Comparison of ENCODE assay signal across 12 cellular contexts in genomic region chr19:17081672-17082630, GRCh38. TPM values are rescaled to one million over a fixed set of nuclear protein-coding genes. Genes with fewer than 3 reads are reported as not detected.
DNase-seq lines count a peak whose midpoint lies in the region; ATAC-seq and TF ChIP-seq lines count a peak whose summit lies in the region.
"Had no signal": no experiment of that assay in that cellular context is flagged by ENCODE, and none has a peak within 500 bp of the region (broad histone marks: within the 10 kb centered on the region; RNA-seq: fewer than 3 reads in every experiment).

No MANE protein-coding gene starts in this region.

- H3K4me2 ChIP-seq in BLaER1 (peak overlapping the region; percentile 91), OCI-LY7 (ENCODE audit: low read length) (peak overlapping the region; percentile 55)
- H3K4me2 ChIP-seq: hepatocyte had no signal

- WGBS in prostate gland = 62% methylated on average over 20 of the region's 20 CpGs

- POLR2A ChIA-PET in OCI-LY7 (lab: Charles Lee) = no interaction called here

- H3K9me3 ChIP-seq in BLaER1 (no peaks in the 10 kb centered on the region), OCI-LY7 (ENCODE audit: low read length) (no peaks in the 10 kb centered on the region), prostate gland (no peaks in the 10 kb centered on the region)
- H3K9me3 ChIP-seq: colonic mucosa had no signal

- H2AFZ ChIP-seq in OCI-LY7 (ENCODE audit: low read length) = no peak overlapping the region
- H2AFZ ChIP-seq: hepatocyte had no signal

- peak overlapping the region; percentile 93 for H3K27ac ChIP-seq in BLaER1
- H3K27ac ChIP-seq in OCI-LY7 (ENCODE audit: low read depth, low read length, poor library complexity, severe bottlenecking) = no peak overlapping the region
- H3K27ac ChIP-seq in prostate gland = peak overlapping the region; percentile 14 to 30
- H3K27ac ChIP-seq: hepatocyte had no signal

- no peaks in the 10 kb centered on the region for H3K9me2 ChIP-seq in OCI-LY7 (ENCODE audit: insufficient read depth, low read length)

- H3K4me3 ChIP-seq in BLaER1 (peak overlapping the region; percentile 51), OCI-LY7 (ENCODE audit: low read depth, low read length, poor library complexity, severe bottlenecking) (peak overlapping the region; percentile 5), prostate gland (no peak overlapping the region)
- H3K4me3 ChIP-seq: colonic mucosa, hepatocyte had no signal

- H3K4me1 ChIP-seq in BLaER1 (peaks cover 79% of the 10 kb centered on the region), OCI-LY7 (ENCODE audit: insufficient read depth, low read length, poor library complexity, severe bottlenecking) (peaks cover 49% of the 10 kb centered on the region), prostate gland (replicated peaks) (peaks cover 6% of the 10 kb centered on the region)

- peaks cover 88% of the 10 kb centered on the region for H3K79me2 ChIP-seq in OCI-LY7 (ENCODE audit: insufficient read depth, low read depth, low read length)

- intact Hi-C loops in OCI-LY7 (cut with micrococcal nuclease; ENCODE audit: unreplicated experiment) = loop anchor here (2.0 kb wide), 1 partner anchor 109 kb away; no protein-coding TSS in a partner anchor
- intact Hi-C loops in prostate gland (cut with DNase I) = no loop called here

- peak overlapping the region; percentile 66 for H3K9ac ChIP-seq in BLaER1

- no peak for ATAC-seq in HG02571 (IDR thresholded peaks at IDR 0.05; ENCODE audit: unreplicated experiment)
- no peak for ATAC-seq in HG03571 (IDR thresholded peaks at IDR 0.05; ENCODE audit: unreplicated experiment)

- DNase-seq in OCI-LY7 (ENCODE audit: low spot score) (no peak), foreskin melanocyte (peak; percentile 31), prostate gland (ENCODE audit: low spot score) (no peak)
- DNase-seq in NK-92 treated with Interleukin-12 subunit alpha and Interleukin-12 subunit beta, amount 100 ng/mL, for 24 hours (lab: John Stamatoyannopoulos, UW) = no peak
- DNase-seq in stimulated activated CD4-positive, alpha-beta T cell treated with anti-CD3 and anti-CD28 coated beads, Interleukin-2, amount 100 ng/mL, for 48 hours = no peak
- DNase-seq: AML-193; colonic mucosa; stimulated activated CD4-positive, alpha-beta T cell treated with anti-CD3 and anti-CD28 coated beads, Interleukin-15, amount 100 ng/mL, for 24 hours had no signal

- TF ChIP-seq POLR2A in prostate gland (IDR thresholded peaks at IDR 0.05) = no peak

- BruUV-seq in OCI-LY7 (replicated peaks; lab: Mats Ljungman, UMichigan) = no TSS peak

- TF ChIP-seq CTCF in OCI-LY7 (conservative IDR thresholded peaks at IDR 0.05; ENCODE audit: low read length) (no peak), prostate gland (IDR thresholded peaks at IDR 0.05) (no peak)

- peaks cover 40% of the 10 kb centered on the region for H3K36me3 ChIP-seq in BLaER1
- H3K36me3 ChIP-seq in OCI-LY7 (ENCODE audit: insufficient read depth, low read length) = peaks cover 26% of the 10 kb centered on the region
- no peaks in the 10 kb centered on the region for H3K36me3 ChIP-seq in prostate gland
- H3K36me3 ChIP-seq: colonic mucosa had no signal

- H3K27me3 ChIP-seq in BLaER1 (no peaks in the 10 kb centered on the region), prostate gland (replicated peaks; ENCODE audit: insufficient read depth) (no peaks in the 10 kb centered on the region)
- H3K27me3 ChIP-seq: colonic mucosa, hepatocyte had no signal

- H4K20me1 ChIP-seq in BLaER1 (peaks cover 76% of the 10 kb centered on the region), OCI-LY7 (ENCODE audit: insufficient read depth, low read length) (peaks cover 6% of the 10 kb centered on the region; the same call in 1 of the 2 replicates)

- CTCF ChIA-PET in OCI-LY7 (lab: Charles Lee; ENCODE audit: unreplicated experiment) = no interaction called here

RNA-seq across cellular contexts. Expression of gene MYO9B, which starts 6.4 kb away (rescaled TPM):
- 74.7 and 84.9 TPM in 2 replicates for total RNA-seq in OCI-LY7 (2014; rRNA removed; shearing (Covaris generic))
- total RNA-seq in OCI-LY7 (2022) (144 and 150 TPM in 2 replicates), prostate gland (100 to 1,000 TPM in 1 of 2 donors, 10 to 100 TPM in 1; 50.9 to 208 TPM)

RNA-seq across cellular contexts. Expression of gene HAUS8, which starts 6.7 kb away (rescaled TPM):
- total RNA-seq in OCI-LY7 (2014; rRNA removed; shearing (Covaris generic)) = 47.3 and 50.7 TPM in 2 replicates
- 74.1 and 107 TPM in 2 replicates for total RNA-seq in OCI-LY7 (2022)
- 10 to 100 TPM in 1 of 2 donors, 1 to 10 TPM in 1; 6.5 to 15.3 TPM for total RNA-seq in prostate gland

RNA-seq across cellular contexts. Expression of gene CPAMD8, which starts 55.3 kb away (rescaled TPM):
- total RNA-seq in OCI-LY7 (2014; rRNA removed; shearing (Covaris generic)) = 0.32 TPM in 1 of 2 replicates, not detected in the other
- total RNA-seq in OCI-LY7 (2022) (1.2 TPM in 2 replicates), prostate gland (100 to 1,000 TPM; 134 to 216 TPM)

Comparison
In these comparisons a context has a peak if more than half of its experiments do, and no peak if none do; other contexts are left out.
1. H3K4me3 ChIP-seq: peak in BLaER1 (single experiment) and OCI-LY7 (single experiment); none in prostate gland (0 of 2).
2. RNA of gene CPAMD8, which starts 55.3 kb away (total RNA-seq): 134 to 216 TPM in prostate gland; 0.32 to 1.2 TPM in OCI-LY7; every median in the first group is over 10 times any median in the second.